In genomic region chr5:132673939-132674630, GRCh38 we compare ENCODE assay signal across 1 cellular context.
A peak's percentile ranks its signal among the peaks of the same experiment; 100 is the strongest.
TF ChIP-seq lines count a peak whose summit lies in the region.

IL4 (plus strand) TSS chr5:132673989; CDS start chr5:132674051, 62 bp downstream.

TF ChIP-seq in K562, 482 proteins besides CTCF, POLR2A, EP300 and RAD21 (continues in another document):
- TF ChIP-seq, protein P1, sequence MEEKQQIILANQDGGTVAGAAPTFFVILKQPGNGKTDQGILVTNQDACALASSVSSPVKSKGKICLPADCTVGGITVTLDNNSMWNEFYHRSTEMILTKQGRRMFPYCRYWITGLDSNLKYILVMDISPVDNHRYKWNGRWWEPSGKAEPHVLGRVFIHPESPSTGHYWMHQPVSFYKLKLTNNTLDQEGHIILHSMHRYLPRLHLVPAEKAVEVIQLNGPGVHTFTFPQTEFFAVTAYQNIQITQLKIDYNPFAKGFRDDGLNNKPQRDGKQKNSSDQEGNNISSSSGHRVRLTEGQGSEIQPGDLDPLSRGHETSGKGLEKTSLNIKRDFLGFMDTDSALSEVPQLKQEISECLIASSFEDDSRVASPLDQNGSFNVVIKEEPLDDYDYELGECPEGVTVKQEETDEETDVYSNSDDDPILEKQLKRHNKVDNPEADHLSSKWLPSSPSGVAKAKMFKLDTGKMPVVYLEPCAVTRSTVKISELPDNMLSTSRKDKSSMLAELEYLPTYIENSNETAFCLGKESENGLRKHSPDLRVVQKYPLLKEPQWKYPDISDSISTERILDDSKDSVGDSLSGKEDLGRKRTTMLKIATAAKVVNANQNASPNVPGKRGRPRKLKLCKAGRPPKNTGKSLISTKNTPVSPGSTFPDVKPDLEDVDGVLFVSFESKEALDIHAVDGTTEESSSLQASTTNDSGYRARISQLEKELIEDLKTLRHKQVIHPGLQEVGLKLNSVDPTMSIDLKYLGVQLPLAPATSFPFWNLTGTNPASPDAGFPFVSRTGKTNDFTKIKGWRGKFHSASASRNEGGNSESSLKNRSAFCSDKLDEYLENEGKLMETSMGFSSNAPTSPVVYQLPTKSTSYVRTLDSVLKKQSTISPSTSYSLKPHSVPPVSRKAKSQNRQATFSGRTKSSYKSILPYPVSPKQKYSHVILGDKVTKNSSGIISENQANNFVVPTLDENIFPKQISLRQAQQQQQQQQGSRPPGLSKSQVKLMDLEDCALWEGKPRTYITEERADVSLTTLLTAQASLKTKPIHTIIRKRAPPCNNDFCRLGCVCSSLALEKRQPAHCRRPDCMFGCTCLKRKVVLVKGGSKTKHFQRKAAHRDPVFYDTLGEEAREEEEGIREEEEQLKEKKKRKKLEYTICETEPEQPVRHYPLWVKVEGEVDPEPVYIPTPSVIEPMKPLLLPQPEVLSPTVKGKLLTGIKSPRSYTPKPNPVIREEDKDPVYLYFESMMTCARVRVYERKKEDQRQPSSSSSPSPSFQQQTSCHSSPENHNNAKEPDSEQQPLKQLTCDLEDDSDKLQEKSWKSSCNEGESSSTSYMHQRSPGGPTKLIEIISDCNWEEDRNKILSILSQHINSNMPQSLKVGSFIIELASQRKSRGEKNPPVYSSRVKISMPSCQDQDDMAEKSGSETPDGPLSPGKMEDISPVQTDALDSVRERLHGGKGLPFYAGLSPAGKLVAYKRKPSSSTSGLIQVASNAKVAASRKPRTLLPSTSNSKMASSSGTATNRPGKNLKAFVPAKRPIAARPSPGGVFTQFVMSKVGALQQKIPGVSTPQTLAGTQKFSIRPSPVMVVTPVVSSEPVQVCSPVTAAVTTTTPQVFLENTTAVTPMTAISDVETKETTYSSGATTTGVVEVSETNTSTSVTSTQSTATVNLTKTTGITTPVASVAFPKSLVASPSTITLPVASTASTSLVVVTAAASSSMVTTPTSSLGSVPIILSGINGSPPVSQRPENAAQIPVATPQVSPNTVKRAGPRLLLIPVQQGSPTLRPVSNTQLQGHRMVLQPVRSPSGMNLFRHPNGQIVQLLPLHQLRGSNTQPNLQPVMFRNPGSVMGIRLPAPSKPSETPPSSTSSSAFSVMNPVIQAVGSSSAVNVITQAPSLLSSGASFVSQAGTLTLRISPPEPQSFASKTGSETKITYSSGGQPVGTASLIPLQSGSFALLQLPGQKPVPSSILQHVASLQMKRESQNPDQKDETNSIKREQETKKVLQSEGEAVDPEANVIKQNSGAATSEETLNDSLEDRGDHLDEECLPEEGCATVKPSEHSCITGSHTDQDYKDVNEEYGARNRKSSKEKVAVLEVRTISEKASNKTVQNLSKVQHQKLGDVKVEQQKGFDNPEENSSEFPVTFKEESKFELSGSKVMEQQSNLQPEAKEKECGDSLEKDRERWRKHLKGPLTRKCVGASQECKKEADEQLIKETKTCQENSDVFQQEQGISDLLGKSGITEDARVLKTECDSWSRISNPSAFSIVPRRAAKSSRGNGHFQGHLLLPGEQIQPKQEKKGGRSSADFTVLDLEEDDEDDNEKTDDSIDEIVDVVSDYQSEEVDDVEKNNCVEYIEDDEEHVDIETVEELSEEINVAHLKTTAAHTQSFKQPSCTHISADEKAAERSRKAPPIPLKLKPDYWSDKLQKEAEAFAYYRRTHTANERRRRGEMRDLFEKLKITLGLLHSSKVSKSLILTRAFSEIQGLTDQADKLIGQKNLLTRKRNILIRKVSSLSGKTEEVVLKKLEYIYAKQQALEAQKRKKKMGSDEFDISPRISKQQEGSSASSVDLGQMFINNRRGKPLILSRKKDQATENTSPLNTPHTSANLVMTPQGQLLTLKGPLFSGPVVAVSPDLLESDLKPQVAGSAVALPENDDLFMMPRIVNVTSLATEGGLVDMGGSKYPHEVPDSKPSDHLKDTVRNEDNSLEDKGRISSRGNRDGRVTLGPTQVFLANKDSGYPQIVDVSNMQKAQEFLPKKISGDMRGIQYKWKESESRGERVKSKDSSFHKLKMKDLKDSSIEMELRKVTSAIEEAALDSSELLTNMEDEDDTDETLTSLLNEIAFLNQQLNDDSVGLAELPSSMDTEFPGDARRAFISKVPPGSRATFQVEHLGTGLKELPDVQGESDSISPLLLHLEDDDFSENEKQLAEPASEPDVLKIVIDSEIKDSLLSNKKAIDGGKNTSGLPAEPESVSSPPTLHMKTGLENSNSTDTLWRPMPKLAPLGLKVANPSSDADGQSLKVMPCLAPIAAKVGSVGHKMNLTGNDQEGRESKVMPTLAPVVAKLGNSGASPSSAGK (IDR thresholded peaks at IDR 0.05): peak; percentile 41
- TF ChIP-seq, protein P2, sequence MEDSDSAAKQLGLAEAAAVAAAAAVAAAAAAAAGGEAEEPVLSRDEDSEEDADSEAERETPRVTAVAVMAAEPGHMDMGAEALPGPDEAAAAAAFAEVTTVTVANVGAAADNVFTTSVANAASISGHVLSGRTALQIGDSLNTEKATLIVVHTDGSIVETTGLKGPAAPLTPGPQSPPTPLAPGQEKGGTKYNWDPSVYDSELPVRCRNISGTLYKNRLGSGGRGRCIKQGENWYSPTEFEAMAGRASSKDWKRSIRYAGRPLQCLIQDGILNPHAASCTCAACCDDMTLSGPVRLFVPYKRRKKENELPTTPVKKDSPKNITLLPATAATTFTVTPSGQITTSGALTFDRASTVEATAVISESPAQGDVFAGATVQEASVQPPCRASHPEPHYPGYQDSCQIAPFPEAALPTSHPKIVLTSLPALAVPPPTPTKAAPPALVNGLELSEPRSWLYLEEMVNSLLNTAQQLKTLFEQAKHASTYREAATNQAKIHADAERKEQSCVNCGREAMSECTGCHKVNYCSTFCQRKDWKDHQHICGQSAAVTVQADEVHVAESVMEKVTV (CRISPR knock-in tag; IDR thresholded peaks at IDR 0.05): no peak
- TF ChIP-seq ETV6 (IDR thresholded peaks at IDR 0.05; ENCODE audit: borderline replicate concordance in 1 of 2, low read depth in 2 of 2, low read length in 1 of 2): no peak
- no peak for TF ChIP-seq ETV6 (CRISPR knock-in tag; IDR thresholded peaks at IDR 0.05; ENCODE audit: borderline replicate concordance)
- no peak for TF ChIP-seq ETS1 (conservative IDR thresholded peaks at IDR 0.05; ENCODE audit: control insufficient read depth, low read depth, low read length)
- TF ChIP-seq ERF (CRISPR knock-in tag; IDR thresholded peaks at IDR 0.05): no peak
- TF ChIP-seq POLR2B (IDR thresholded peaks at IDR 0.05; ENCODE audit: low read depth, partially characterized antibody): no peak
- TF ChIP-seq KLF10 (CRISPR knock-in tag; IDR thresholded peaks at IDR 0.05): no peak
- TF ChIP-seq ATF7 (IDR thresholded peaks at IDR 0.05): no peak
- TF ChIP-seq, protein P3, sequence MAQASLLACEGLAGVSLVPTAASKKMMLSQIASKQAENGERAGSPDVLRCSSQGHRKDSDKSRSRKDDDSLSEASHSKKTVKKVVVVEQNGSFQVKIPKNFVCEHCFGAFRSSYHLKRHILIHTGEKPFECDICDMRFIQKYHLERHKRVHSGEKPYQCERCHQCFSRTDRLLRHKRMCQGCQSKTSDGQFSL (CRISPR knock-in tag; IDR thresholded peaks at IDR 0.05): no peak
- TF ChIP-seq, protein P3 (tag; IDR thresholded peaks at IDR 0.05): no peak
- TF ChIP-seq SRF (CRISPR knock-in tag; IDR thresholded peaks at IDR 0.05): no peak
- TF ChIP-seq ESRRA (IDR thresholded peaks at IDR 0.05; ENCODE audit: borderline replicate concordance, low read depth): no peak
- no peak for TF ChIP-seq TAF9B (IDR thresholded peaks at IDR 0.05; ENCODE audit: partially characterized antibody)
- TF ChIP-seq CREB1 (IDR thresholded peaks at IDR 0.05): no peak
- no peak for TF ChIP-seq CREB1 (CRISPR knock-in tag; IDR thresholded peaks at IDR 0.05)
- TF ChIP-seq MTA3 (IDR thresholded peaks at IDR 0.05; ENCODE audit: borderline replicate concordance): no peak
- TF ChIP-seq SUPT5H (IDR thresholded peaks at IDR 0.05): no peak
- TF ChIP-seq ZNF592 (IDR thresholded peaks at IDR 0.05): peak; percentile 26; the same call in 1 of the 2 replicates
- TF ChIP-seq GATA2 (CRISPR knock-in tag; IDR thresholded peaks at IDR 0.05): peak; percentile 32; the same call in 1 of the 2 replicates
- TF ChIP-seq, protein P4, sequence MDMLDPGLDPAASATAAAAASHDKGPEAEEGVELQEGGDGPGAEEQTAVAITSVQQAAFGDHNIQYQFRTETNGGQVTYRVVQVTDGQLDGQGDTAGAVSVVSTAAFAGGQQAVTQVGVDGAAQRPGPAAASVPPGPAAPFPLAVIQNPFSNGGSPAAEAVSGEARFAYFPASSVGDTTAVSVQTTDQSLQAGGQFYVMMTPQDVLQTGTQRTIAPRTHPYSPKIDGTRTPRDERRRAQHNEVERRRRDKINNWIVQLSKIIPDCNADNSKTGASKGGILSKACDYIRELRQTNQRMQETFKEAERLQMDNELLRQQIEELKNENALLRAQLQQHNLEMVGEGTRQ (CRISPR knock-in tag; IDR thresholded peaks at IDR 0.05): no peak
- no peak for TF ChIP-seq ZNF174 (CRISPR knock-in tag; IDR thresholded peaks at IDR 0.05)
